Comparison of ENCODE assay signal across 8 cellular contexts in genomic region chr4:109998867-109999303, GRCh38.
A peak's percentile ranks its signal among the peaks of the same experiment; 100 is the strongest.
DNase-seq lines count a peak whose midpoint lies in the region; ATAC-seq and TF ChIP-seq lines count a peak whose summit lies in the region.

No MANE protein-coding gene starts in this region.

- H3K4me1 ChIP-seq in NT2/D1 (ENCODE audit: insufficient read depth, insufficient read length) = no peaks in the 10 kb centered on the region
- no peaks in the 10 kb centered on the region for H3K4me1 ChIP-seq in lower lobe of right lung

- H3K27me3 ChIP-seq in NT2/D1 (ENCODE audit: insufficient read depth, insufficient read length) = no peaks in the 10 kb centered on the region
- peaks cover 4% of the 10 kb centered on the region for H3K27me3 ChIP-seq in lower lobe of right lung (ENCODE audit: low read depth)

- no peak overlapping the region for H3K27ac ChIP-seq in lower lobe of right lung

- H3K36me3 ChIP-seq in NT2/D1 (ENCODE audit: insufficient read depth, insufficient read length, low read length) (peaks cover 3% of the 10 kb centered on the region), lower lobe of right lung (no peaks in the 10 kb centered on the region)

- peak; percentile 22 to 61 for DNase-seq in NCI-H446 (lab: John Stamatoyannopoulos, UW)
- no peak for DNase-seq in NCI-H446 treated with DMSO at 0.1 percent for 48 hours (lab: John Stamatoyannopoulos, UW)
- DNase-seq in NT2/D1 (ENCODE audit: low read depth, low spot score) = peak; percentile 33
- peak; percentile 23 for DNase-seq in cerebellum (ENCODE audit: low spot score)
- no peak for DNase-seq in lower lobe of right lung
- no peak for DNase-seq in NK-92 (lab: John Stamatoyannopoulos, UW; ENCODE audit: unreplicated experiment)

- H3K9ac ChIP-seq in NT2/D1 (ENCODE audit: insufficient read length, low read depth) = no peak overlapping the region

- H3K9me3 ChIP-seq in NT2/D1 (ENCODE audit: insufficient read depth, low read length) (no peaks in the 10 kb centered on the region), lower lobe of right lung (no peaks in the 10 kb centered on the region)

- ATAC-seq in GM19035 (IDR thresholded peaks at IDR 0.05; ENCODE audit: unreplicated experiment) = peak; percentile 54
- ATAC-seq in HG03439 (IDR thresholded peaks at IDR 0.05; ENCODE audit: unreplicated experiment) = peak; percentile 48
- peak; percentile 41 to 71 for ATAC-seq in lower lobe of right lung

- no peak overlapping the region for H3K4me3 ChIP-seq in NT2/D1 (ENCODE audit: insufficient read length, low read depth)
- H3K4me3 ChIP-seq in lower lobe of right lung = no peak overlapping the region

- intact Hi-C loops in lower lobe of right lung (cut with DNase I) = loop anchor here (5.0 kb wide), 1 partner anchor 518 kb away; no protein-coding TSS in a partner anchor

- TF ChIP-seq CTCF in lower lobe of right lung (IDR thresholded peaks at IDR 0.05) = peak; percentile 62

Comparison
In these comparisons a context has a peak if more than half of its experiments do, and no peak if none do; other contexts are left out.
1. DNase-seq: peak in NCI-H446 (2 of 2), NT2/D1 (single experiment) and cerebellum (single experiment); none in NCI-H446 treated with DMSO at 0.1 percent for 48 hours (single experiment), lower lobe of right lung (single experiment) and NK-92 (single experiment).
2. Peak in every context shown above with its lines, with median percentiles within 50 percentile points of each other: ATAC-seq.